ENCODE assay signal across 19 cellular contexts in genomic region chr5:97998946-97999345, GRCh38.
DNase-seq lines count a peak whose midpoint lies in the region; FAIRE-seq and TF ChIP-seq lines count a peak whose summit lies in the region.
"Had no signal": no experiment of that assay in that cellular context is flagged by ENCODE, and none has a peak within 500 bp of the region (broad histone marks: within the 10 kb centered on the region; RNA-seq: fewer than 3 reads in every experiment).

No MANE protein-coding gene starts in this region.

- H3F3A ChIP-seq in smooth muscle cell (ENCODE audit: low read depth): no peaks in the 10 kb centered on the region

- no peaks in the 10 kb centered on the region for H4K20me1 ChIP-seq in smooth muscle cell (ENCODE audit: low read depth)
- H4K20me1 ChIP-seq: BLaER1 treated with 17β-estradiol and CSF1 and Interleukin-3, amounts not matched to agents 10 nM and 100 nM had no signal

- H3K27ac ChIP-seq in caudate nucleus (ENCODE audit: low read depth, low read length) (peak overlapping the region; percentile 93), smooth muscle cell (ENCODE audit: low read depth) (no peak overlapping the region)
- H3K27ac ChIP-seq: A549; BLaER1 treated with 17β-estradiol and CSF1 and Interleukin-3, amounts not matched to agents 10 nM and 100 nM; body of pancreas; colonic mucosa; HL-60; right atrium auricular region; suprapubic skin had no signal

- no peaks in the 10 kb centered on the region; the same call in 1 of the 2 replicates for H3K4me1 Mint-ChIP-seq in HFFc6 (ENCODE audit: low read depth)

- H3K79me2 ChIP-seq in smooth muscle cell (ENCODE audit: low read depth): no peaks in the 10 kb centered on the region

- H2AFZ ChIP-seq in neuron (ENCODE audit: low read depth, low read length): peak overlapping the region; percentile 32
- H2AFZ ChIP-seq in smooth muscle cell (ENCODE audit: low read depth): no peak overlapping the region

- no peak overlapping the region for H3K4me2 ChIP-seq in smooth muscle cell
- H3K4me2 ChIP-seq: A549; BLaER1 treated with 17β-estradiol and CSF1 and Interleukin-3, amounts not matched to agents 10 nM and 100 nM had no signal

- peaks cover 8% of the 10 kb centered on the region for H3K9me3 Mint-ChIP-seq in HFFc6

- H3K36me3 ChIP-seq in neuron (ENCODE audit: insufficient read depth, low read length) (no peaks in the 10 kb centered on the region), smooth muscle cell (ENCODE audit: low read depth) (no peaks in the 10 kb centered on the region), H7 (replicated peaks; ENCODE audit: control insufficient read depth, insufficient read depth, low read length) (no peaks in the 10 kb centered on the region)
- H3K36me3 ChIP-seq: BLaER1 treated with 17β-estradiol and CSF1 and Interleukin-3, amounts not matched to agents 10 nM and 100 nM; colonic mucosa; right atrium auricular region; suprapubic skin had no signal

- H3K4me3 ChIP-seq in AG10803 (ENCODE audit: low read length) (no peak overlapping the region), neuron (ENCODE audit: low read length) (no peak overlapping the region), smooth muscle cell (no peak overlapping the region), H7 (ENCODE audit: insufficient read depth, low read depth, low read length) (no peak overlapping the region)
- H3K4me3 ChIP-seq: A549; BLaER1 treated with 17β-estradiol and CSF1 and Interleukin-3, amounts not matched to agents 10 nM and 100 nM; body of pancreas; colonic mucosa; right atrium auricular region; suprapubic skin had no signal

- H3K27me3 Mint-ChIP-seq in HFFc6 (ENCODE audit: insufficient read depth): no peaks in the 10 kb centered on the region

- H3K9me3 ChIP-seq in neuron (ENCODE audit: low read length): no peaks in the 10 kb centered on the region
- H3K9me3 ChIP-seq in smooth muscle cell (replicated peaks; ENCODE audit: low read depth): no peaks in the 10 kb centered on the region
- H3K9me3 ChIP-seq: A549, body of pancreas, colonic mucosa, right atrium auricular region, suprapubic skin had no signal

- H3K4me3 Mint-ChIP-seq in HFFc6: no peak overlapping the region

- peak; percentile 14 for DNase-seq in AG10803 (ENCODE audit: low read depth)
- peak in 26 of 61 donors; percentile 1 to 82 (median 24) for DNase-seq in caudate nucleus (lab: John Stamatoyannopoulos, UW)
- DNase-seq in frontal cortex (ENCODE audit: low spot score in 2 of 2): peak; percentile 7 to 13
- DNase-seq in smooth muscle cell (lab: John Stamatoyannopoulos, UW; ENCODE audit: unreplicated experiment): no peak
- no peak for DNase-seq in H7
- DNase-seq in islet precursor cell: no peak
- DNase-seq in HFFc6: no peak
- DNase-seq: activated naive CD4-positive, alpha-beta T cell treated with anti-CD3 and anti-CD28 coated beads, Interleukin-2, amount 50 U/mL, for 16 hours; activated T-cell treated with anti-CD3 and anti-CD28 coated beads, Interleukin-2, amount 50 U/mL, for 48 hours; body of pancreas; colonic mucosa; NCI-H524; RPMI8226 had no signal

- H3K4me1 ChIP-seq in neuron (ENCODE audit: insufficient read depth, low read length) (peaks cover 26% of the 10 kb centered on the region), smooth muscle cell (ENCODE audit: low read depth) (peaks cover 6% of the 10 kb centered on the region)
- H3K4me1 ChIP-seq: A549; BLaER1 treated with 17β-estradiol and CSF1 and Interleukin-3, amounts not matched to agents 10 nM and 100 nM; body of pancreas; colonic mucosa; right atrium auricular region; suprapubic skin had no signal

- H3K36me3 Mint-ChIP-seq in HFFc6 (ENCODE audit: low read depth): peaks cover 13% of the 10 kb centered on the region

- no peak for TF ChIP-seq CTCF in AG10803 (conservative IDR thresholded peaks at IDR 0.05; ENCODE audit: low read length)
- no peak for TF ChIP-seq CTCF in smooth muscle cell (IDR thresholded peaks at IDR 0.05; ENCODE audit: borderline replicate concordance, insufficient read depth, poor library complexity, severe bottlenecking)
- no peak for TF ChIP-seq CTCF in HFFc6 (IDR thresholded peaks at IDR 0.05)

- no peak overlapping the region for H3K27ac Mint-ChIP-seq in HFFc6

- no peaks in the 10 kb centered on the region for H3K27me3 ChIP-seq in neuron (ENCODE audit: insufficient read depth, low read length)
- H3K27me3 ChIP-seq in smooth muscle cell (ENCODE audit: low read depth): no peaks in the 10 kb centered on the region
- no peaks in the 10 kb centered on the region for H3K27me3 ChIP-seq in H7 (ENCODE audit: control insufficient read depth, insufficient read depth, low read length)
- H3K27me3 ChIP-seq: BLaER1 treated with 17β-estradiol and CSF1 and Interleukin-3, amounts not matched to agents 10 nM and 100 nM; body of pancreas; colonic mucosa; right atrium auricular region; suprapubic skin had no signal

- FAIRE-seq in frontal cortex (lab: Jason Lieb, UNC): peak; percentile 89
- FAIRE-seq: A549 had no signal

- no peak overlapping the region for H3K9ac ChIP-seq in smooth muscle cell (ENCODE audit: low read depth)
- H3K9ac ChIP-seq: BLaER1 treated with 17β-estradiol and CSF1 and Interleukin-3, amounts not matched to agents 10 nM and 100 nM had no signal

Comparison
In these comparisons a context has a peak if more than half of its experiments do, and no peak if none do; other contexts are left out.
1. DNase-seq: peak in AG10803 (single experiment) and frontal cortex (2 of 2); none in smooth muscle cell (single experiment), H7 (single experiment), islet precursor cell (single experiment) and HFFc6 (single experiment).